Comparison of ENCODE assay signal across 12 cellular contexts in genomic region chr9:2635922-2636321, GRCh38.
DNase-seq lines count a peak whose midpoint lies in the region.
"Had no signal": no experiment of that assay in that cellular context is flagged by ENCODE, and none has a peak within 500 bp of the region (broad histone marks: within the 10 kb centered on the region; RNA-seq: fewer than 3 reads in every experiment).

No MANE protein-coding gene starts in this region.

- H3K27me3 ChIP-seq in layer of hippocampus (ENCODE audit: control insufficient read depth, insufficient read depth, low read length), result no peaks in the 10 kb centered on the region

- DNase-seq in substantia nigra (lab: John Stamatoyannopoulos, UW) (no peak), NCI-H226 (no peak), HCEC 1CT (no peak)
- no peak for DNase-seq in activated CD8-positive, alpha-beta memory T cell treated with anti-CD3 and anti-CD28 coated beads, Interleukin-2, amount 50 U/mL, for 48 hours
- DNase-seq: Calu3; CD4-positive, alpha-beta memory T cell; COR-L47; DMS53; DND-41; GOT3 had no signal

- H3K27ac ChIP-seq in angular gyrus (ENCODE audit: low read depth, low read length), result peak overlapping the region; percentile 1
- peak overlapping the region; percentile 40 for H3K27ac ChIP-seq in layer of hippocampus (ENCODE audit: low read depth, low read length)
- peak overlapping the region; percentile 80 for H3K27ac ChIP-seq in substantia nigra (ENCODE audit: low read depth, low read length, poor library complexity, severe bottlenecking)

Comparison
In these comparisons a context has a peak if more than half of its experiments do, and no peak if none do; other contexts are left out.
1. H3K27ac ChIP-seq: peak in every context shown above with its lines; median percentile 80 in substantia nigra; 40 in layer of hippocampus; 1 in angular gyrus.